ENCODE assay signal across 12 cellular contexts in the genomic region with DNA sequence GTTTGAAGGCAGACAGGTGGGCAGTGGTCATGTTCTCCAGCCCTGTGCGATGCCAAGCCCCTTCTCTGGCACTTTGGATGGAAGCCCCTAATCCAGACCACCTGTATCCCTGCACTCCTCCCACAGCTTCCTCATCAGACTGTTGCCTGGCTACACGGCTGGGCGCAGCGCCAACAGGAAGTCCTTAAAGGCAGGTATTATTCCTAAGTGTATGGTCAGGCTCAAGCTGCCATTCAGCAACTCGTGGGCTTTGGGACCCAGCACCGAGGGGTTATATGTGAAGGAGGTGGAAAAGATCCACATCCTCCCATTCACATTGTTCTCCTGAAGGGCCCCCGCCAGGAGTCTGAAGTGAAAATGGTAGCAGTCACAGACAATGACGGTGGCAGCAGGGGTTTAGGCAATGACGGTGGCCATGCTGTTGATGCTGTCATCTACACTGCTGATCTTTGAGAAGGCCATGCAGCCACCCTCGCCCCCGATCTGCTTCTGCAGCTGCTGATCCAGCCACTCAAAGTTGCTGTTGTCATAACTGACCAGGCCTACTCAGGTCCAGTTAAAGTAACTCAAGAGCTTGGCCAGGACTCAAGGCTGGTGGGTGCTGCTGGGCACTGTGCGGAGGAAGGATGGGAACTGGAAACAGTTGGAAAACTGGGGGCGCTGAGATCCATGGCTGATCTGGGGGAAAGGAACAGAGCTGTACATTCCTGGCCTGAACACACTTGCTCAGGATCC. TPM values are rescaled to one million over a fixed set of nuclear protein-coding genes. Genes with fewer than 3 reads are reported as not detected.
DNase-seq lines count a peak whose midpoint lies in the region; FAIRE-seq and TF ChIP-seq lines count a peak whose summit lies in the region.
"Had no signal": no experiment of that assay in that cellular context is flagged by ENCODE, and none has a peak within 500 bp of the region (broad histone marks: within the 10 kb centered on the region; RNA-seq: fewer than 3 reads in every experiment).

No MANE protein-coding gene starts in this region.

- H3K9me1 ChIP-seq in endothelial cell of umbilical vein (replicated peaks; ENCODE audit: control insufficient read depth, extremely low read depth, insufficient read depth, low read length) = no peaks in the 10 kb centered on the region

- H3K18ac ChIP-seq in neuronal stem cell (ENCODE audit: low read length) = peak overlapping the region; percentile 86

- H3K4me1 ChIP-seq in endothelial cell of umbilical vein (ENCODE audit: control insufficient read depth, extremely low read depth, insufficient read depth, low read length) (peaks cover 16% of the 10 kb centered on the region), neuronal stem cell (ENCODE audit: control insufficient read depth in 2 of 2, insufficient read depth in 1 of 2, low read depth in 1 of 2, low read length in 2 of 2) (peaks cover 8% of the 10 kb centered on the region in 2 donors)

- peak; percentile 64 for FAIRE-seq in endothelial cell of umbilical vein (lab: Jason Lieb, UNC)

- peak overlapping the region; percentile 68 for H4K8ac ChIP-seq in neuronal stem cell (ENCODE audit: low read depth, low read length)

- no peak for TF ChIP-seq CTCF in endothelial cell of umbilical vein (IDR thresholded peaks at IDR 0.05; ENCODE audit: extremely low read depth in 1 of 2, insufficient read depth in 1 of 2, low read depth in 1 of 2, low read length in 2 of 2)
- no peak for TF ChIP-seq CTCF in GM20000 (IDR thresholded peaks at IDR 0.05; ENCODE audit: extremely low read depth, missing control alignments)

- H3K27me3 ChIP-seq in endothelial cell of umbilical vein (ENCODE audit: control insufficient read depth in 2 of 2, insufficient read depth in 2 of 2, low read length in 2 of 2) (no peaks in the 10 kb centered on the region), neuronal stem cell (ENCODE audit: control insufficient read depth in 3 of 3, insufficient read depth in 3 of 3, low read depth in 1 of 3, low read length in 3 of 3) (no peaks in the 10 kb centered on the region)
- H3K27me3 ChIP-seq: gastrocnemius medialis had no signal

- no CpG with 5 or more reads among the region's 13 CpGs for WGBS in neuronal stem cell (ENCODE audit: extremely low coverage in 2 of 2, insufficient read length in 2 of 2, insufficient replicate concordance in 1 of 2), 2 donors

- H3K4me2 ChIP-seq in endothelial cell of umbilical vein (ENCODE audit: insufficient read depth, low read length) (no peak overlapping the region), neuronal stem cell (ENCODE audit: insufficient read depth, low read length, poor library complexity, severe bottlenecking) (no peak overlapping the region)

- no peak overlapping the region for H2BK120ac ChIP-seq in neuronal stem cell (ENCODE audit: low read depth, low read length)

- CTCF ChIA-PET in endothelial cell of umbilical vein (lab: Charles Lee) = interaction anchor here (1.6 kb wide), 1 partner anchor 54 kb away, joined by 6 read pairs; no protein-coding TSS in a partner anchor

- H3K9me3 ChIP-seq in endothelial cell of umbilical vein (replicated peaks; ENCODE audit: control insufficient read depth, insufficient read depth, low read length) (no peaks in the 10 kb centered on the region), neuronal stem cell (replicated peaks in 1 of 2; ENCODE audit: control insufficient read depth in 2 of 2, insufficient read depth in 1 of 2, low read depth in 1 of 2, low read length in 2 of 2) (no peaks in the 10 kb centered on the region)
- H3K9me3 ChIP-seq: gastrocnemius medialis had no signal

- peak; percentile 30 for DNase-seq in Daoy (ENCODE audit: low read depth)
- DNase-seq in NCI-H2196 treated with DMSO at 0.1 percent for 48 hours (lab: John Stamatoyannopoulos, UW; ENCODE audit: unreplicated experiment) = peak; percentile 12
- peak; percentile 34 for DNase-seq in endothelial cell of umbilical vein (ENCODE audit: low read depth, low spot score)
- DNase-seq in neuronal stem cell (ENCODE audit: low spot score) = no peak
- DNase-seq in hepatic stellate cell (ENCODE audit: low spot score) = no peak
- DNase-seq in GM20000 (ENCODE audit: low spot score) = no peak
- no peak for DNase-seq in KG1 (lab: John Stamatoyannopoulos, UW)
- no peak for DNase-seq in NCI-H446 treated with DMSO at 0.1 percent for 48 hours (lab: John Stamatoyannopoulos, UW)
- DNase-seq: CD4-positive, CD25-positive, alpha-beta regulatory T cell; gastrocnemius medialis had no signal

- H3K27ac ChIP-seq in endothelial cell of umbilical vein (ENCODE audit: insufficient read depth, low read depth, low read length) (peak overlapping the region; percentile 88), neuronal stem cell (replicated peaks; ENCODE audit: low read length) (peak overlapping the region; percentile 17)
- H3K27ac ChIP-seq: gastrocnemius medialis had no signal

- POLR2A ChIA-PET in endothelial cell of umbilical vein (lab: Charles Lee) = interaction anchor here (0.5 kb wide), 1 partner anchor 38 kb away, joined by 3 read pairs; no protein-coding TSS in a partner anchor

- peak overlapping the region; percentile 69 for H2BK5ac ChIP-seq in neuronal stem cell (ENCODE audit: low read length)

- intact Hi-C loops in endothelial cell of umbilical vein (cut with micrococcal nuclease) = loop anchor here (1.0 kb wide), 2 partner anchors 34 to 54 kb away; no protein-coding TSS in a partner anchor

- no peak overlapping the region for H4K91ac ChIP-seq in neuronal stem cell (ENCODE audit: low read depth, low read length, poor library complexity)

- no peaks in the 10 kb centered on the region for H3K36me3 ChIP-seq in endothelial cell of umbilical vein (ENCODE audit: control insufficient read depth in 2 of 2, extremely low read depth in 1 of 2, insufficient read depth in 2 of 2, low read length in 2 of 2)
- no peaks in the 10 kb centered on the region for H3K36me3 ChIP-seq in neuronal stem cell (replicated peaks in 1 of 2; ENCODE audit: control insufficient read depth in 2 of 2, insufficient read depth in 2 of 2, low read length in 2 of 2)
- H3K36me3 ChIP-seq: gastrocnemius medialis had no signal

- peak overlapping the region; percentile 47 for H3K4ac ChIP-seq in neuronal stem cell (ENCODE audit: low read length)

- H4K20me1 ChIP-seq in endothelial cell of umbilical vein (replicated peaks; ENCODE audit: control insufficient read depth, extremely low read depth, insufficient read depth, low read length) = no peaks in the 10 kb centered on the region

- no peaks in the 10 kb centered on the region for H3K79me2 ChIP-seq in endothelial cell of umbilical vein (ENCODE audit: control insufficient read depth, insufficient read depth, low read length)

- H3K9ac ChIP-seq in endothelial cell of umbilical vein (replicated peaks; ENCODE audit: extremely low read depth, insufficient read depth, low read length) = peak overlapping the region; percentile 22
- no peak overlapping the region for H3K9ac ChIP-seq in neuronal stem cell (ENCODE audit: low read depth, low read length, poor library complexity)

- no peak overlapping the region for H3K14ac ChIP-seq in neuronal stem cell (ENCODE audit: low read length)

- H3K4me3 ChIP-seq in endothelial cell of umbilical vein (replicated peaks in 1 of 3; ENCODE audit: insufficient read depth in 1 of 3, low read depth in 1 of 3, low read length in 3 of 3) = no peak overlapping the region
- H3K4me3 ChIP-seq in neuronal stem cell (ENCODE audit: low read length in 2 of 2) = no peak overlapping the region
- H3K4me3 ChIP-seq: gastrocnemius medialis had no signal

- TF ChIP-seq POLR2A in endothelial cell of umbilical vein (IDR thresholded peaks at IDR 0.05; ENCODE audit: low read depth, low read length) = no peak

- peak overlapping the region; percentile 87 for H2BK15ac ChIP-seq in neuronal stem cell (ENCODE audit: low read length)

- H2AK5ac ChIP-seq in neuronal stem cell (ENCODE audit: low read depth, low read length) = peak overlapping the region; percentile 1

- TSS peak; percentile 88 for BruUV-seq in endothelial cell of umbilical vein (replicated peaks; lab: Mats Ljungman, UMichigan)

- peak overlapping the region; percentile 33 for H2BK12ac ChIP-seq in neuronal stem cell (ENCODE audit: low read length)

- no peaks in the 10 kb centered on the region for H3K79me1 ChIP-seq in neuronal stem cell (ENCODE audit: low read depth, low read length)

- no peak overlapping the region for H3K23ac ChIP-seq in neuronal stem cell (ENCODE audit: low read depth, low read length, poor library complexity)

- dilution Hi-C loops in endothelial cell of umbilical vein (cut with MboI; ENCODE audit: extremely low pct_ligation_motif_present, low sequenced_read_pairs) = no loop called here

- peak overlapping the region; percentile 17 for H2AFZ ChIP-seq in endothelial cell of umbilical vein (ENCODE audit: low read depth, low read length)
- H2AFZ ChIP-seq in neuronal stem cell (ENCODE audit: low read length) = peak overlapping the region; percentile 31

TF ChIP-seq in endothelial cell of umbilical vein, 7 proteins besides CTCF, POLR2A, EP300 and RAD21 (continues in another document):
- no peak for TF ChIP-seq FOS (IDR thresholded peaks at IDR 0.05; ENCODE audit: borderline replicate concordance, insufficient read depth, low read length)

RNA-seq across cellular contexts. Expression of gene OR6Q1, which starts 27.7 kb away (rescaled TPM):
- not detected in 2 replicates for total RNA-seq in Daoy (2014; rRNA removed; shearing (Covaris generic))
- total RNA-seq in endothelial cell of umbilical vein = not detected in 2 replicates
- not detected in 2 replicates for polyA plus RNA-seq in endothelial cell of umbilical vein
- polyA plus RNA-seq in endothelial cell of umbilical vein (2011; cell fraction: cytosol; rRNA removed) = not detected in 2 replicates
- polyA plus RNA-seq in endothelial cell of umbilical vein (2011; cell fraction: nucleus; rRNA removed) = not detected in 2 replicates
- polyA plus RNA-seq in endothelial cell of umbilical vein (2012) = not detected in 2 replicates
- polyA minus RNA-seq in endothelial cell of umbilical vein = not detected in 2 replicates
- not detected for polyA minus RNA-seq in endothelial cell of umbilical vein (2011; cell fraction: cytosol; rRNA and poly(A)+ RNA removed)
- polyA minus RNA-seq in endothelial cell of umbilical vein (2011; cell fraction: nucleus; rRNA and poly(A)+ RNA removed) = not detected in 2 replicates
- polyA plus RNA-seq in neuronal stem cell (2013, experiment 1 of 2) = not detected
- not detected for polyA plus RNA-seq in neuronal stem cell (2013, experiment 2 of 2)
- total RNA-seq: CD4-positive, CD25-positive, alpha-beta regulatory T cell; gastrocnemius medialis; posterior vena cava had no signal
- polyA plus RNA-seq: adipose tissue; CD4-positive, CD25-positive, alpha-beta regulatory T cell had no signal

RNA-seq across cellular contexts. Expression of gene OR9Q1, which starts 34.8 kb away (rescaled TPM):
- not detected in 2 replicates for total RNA-seq in Daoy (2014; rRNA removed; shearing (Covaris generic))
- not detected in 2 replicates for total RNA-seq in endothelial cell of umbilical vein
- not detected in 2 replicates for polyA plus RNA-seq in endothelial cell of umbilical vein
- not detected in 2 replicates for polyA plus RNA-seq in endothelial cell of umbilical vein (2011; cell fraction: cytosol; rRNA removed)
- not detected in 2 replicates for polyA plus RNA-seq in endothelial cell of umbilical vein (2011; cell fraction: nucleus; rRNA removed)
- not detected in 2 replicates for polyA plus RNA-seq in endothelial cell of umbilical vein (2012)
- not detected in 2 replicates for polyA minus RNA-seq in endothelial cell of umbilical vein
- polyA minus RNA-seq in endothelial cell of umbilical vein (2011; cell fraction: cytosol; rRNA and poly(A)+ RNA removed) = not detected
- not detected in 2 replicates for polyA minus RNA-seq in endothelial cell of umbilical vein (2011; cell fraction: nucleus; rRNA and poly(A)+ RNA removed)
- polyA plus RNA-seq in neuronal stem cell (2013, experiment 1 of 2) = not detected
- polyA plus RNA-seq in neuronal stem cell (2013, experiment 2 of 2) = not detected
- total RNA-seq: CD4-positive, CD25-positive, alpha-beta regulatory T cell; gastrocnemius medialis; posterior vena cava had no signal
- polyA plus RNA-seq: CD4-positive, CD25-positive, alpha-beta regulatory T cell had no signal

Comparison
In these comparisons a context has a peak if more than half of its experiments do, and no peak if none do; other contexts are left out.
1. DNase-seq: peak in Daoy (single experiment), NCI-H2196 treated with DMSO at 0.1 percent for 48 hours (single experiment) and endothelial cell of umbilical vein (single experiment); none in neuronal stem cell (single experiment), hepatic stellate cell (single experiment), GM20000 (single experiment), KG1 (single experiment) and NCI-H446 treated with DMSO at 0.1 percent for 48 hours (single experiment).